ENCODE assay signal across 8 cellular contexts in the genomic region with DNA sequence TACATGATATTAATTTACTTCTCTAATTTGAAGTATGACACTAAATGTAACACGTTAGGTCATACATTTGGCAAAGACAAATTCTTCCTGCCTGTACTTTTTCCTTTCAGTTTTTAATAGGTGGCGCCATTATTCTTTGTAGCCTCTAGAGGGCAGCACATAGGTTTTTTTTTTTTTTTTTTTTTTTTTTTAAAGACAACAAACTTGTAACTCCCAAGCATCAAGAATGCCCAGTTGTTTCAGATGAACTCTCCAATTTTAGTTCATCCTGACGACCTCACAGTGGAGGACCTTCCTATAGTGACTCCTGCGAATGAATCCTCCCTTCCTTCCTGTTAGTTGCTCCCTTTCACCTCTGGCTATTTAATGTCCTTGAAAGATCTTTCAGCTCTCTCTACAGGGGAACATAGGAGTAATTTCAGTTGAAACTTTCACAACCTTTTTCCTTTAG.
DNase-seq lines count a peak whose midpoint lies in the region; ATAC-seq and TF ChIP-seq lines count a peak whose summit lies in the region.

No MANE protein-coding gene starts in this region.

- peak overlapping the region in 1 of 8 donors; percentile 52 for H3K27ac Mint-ChIP-seq in CD8-positive, alpha-beta memory T cell

- H3F3A ChIP-seq in smooth muscle cell (ENCODE audit: low read depth), result no peaks in the 10 kb centered on the region

- POLR2A ChIA-PET in CD8-positive, alpha-beta memory T cell (lab: Charles Lee), result no interaction called here

- no peaks in the 10 kb centered on the region for H3K27me3 ChIP-seq in CD8-positive, alpha-beta memory T cell (ENCODE audit: insufficient read depth, low read length, poor library complexity, severe bottlenecking)
- H3K27me3 ChIP-seq in adrenal gland (no peaks in the 10 kb centered on the region), smooth muscle cell (ENCODE audit: low read depth) (no peaks in the 10 kb centered on the region)

- H3K4me3 Mint-ChIP-seq in CD8-positive, alpha-beta memory T cell, result peak overlapping the region; percentile 2 to 73 (median 52)

- TF ChIP-seq CTCF in adrenal gland (IDR thresholded peaks at IDR 0.05), result peak; percentile 31 to 74 (median 53)
- TF ChIP-seq CTCF in smooth muscle cell (IDR thresholded peaks at IDR 0.05; ENCODE audit: borderline replicate concordance, insufficient read depth, poor library complexity, severe bottlenecking), result peak; percentile 58

- H3K4me1 ChIP-seq in CD8-positive, alpha-beta memory T cell (ENCODE audit: insufficient read depth, low read length), result no peaks in the 10 kb centered on the region
- H3K4me1 ChIP-seq in adrenal gland (replicated peaks in 1 of 2) (peaks cover 0 to 6% of the 10 kb centered on the region in 2 donors), smooth muscle cell (ENCODE audit: low read depth) (no peaks in the 10 kb centered on the region)

- no peak overlapping the region for H3K9ac ChIP-seq in smooth muscle cell (ENCODE audit: low read depth)

- H4K20me1 ChIP-seq in smooth muscle cell (ENCODE audit: low read depth), result no peaks in the 10 kb centered on the region

- TF ChIP-seq POLR2A in adrenal gland (IDR thresholded peaks at IDR 0.05), result no peak

- H2AFZ ChIP-seq in smooth muscle cell (ENCODE audit: low read depth), result peak overlapping the region; percentile 71

- peak overlapping the region; percentile 68 for H3K4me2 ChIP-seq in smooth muscle cell

- H3K27me3 Mint-ChIP-seq in CD8-positive, alpha-beta memory T cell, result peaks cover 2 to 5% of the 10 kb centered on the region in 2 donors

- no peaks in the 10 kb centered on the region for H3K36me3 ChIP-seq in CD8-positive, alpha-beta memory T cell (ENCODE audit: insufficient read depth, low read length)
- no peaks in the 10 kb centered on the region for H3K36me3 ChIP-seq in adrenal gland (replicated peaks in 1 of 2)
- no peaks in the 10 kb centered on the region for H3K36me3 ChIP-seq in smooth muscle cell (ENCODE audit: low read depth)

- H3K79me2 ChIP-seq in smooth muscle cell (ENCODE audit: low read depth), result no peaks in the 10 kb centered on the region

- H3K4me1 Mint-ChIP-seq in CD8-positive, alpha-beta memory T cell, result peaks cover 3 to 17% (median 13%) of the 10 kb centered on the region in 3 donors

- ATAC-seq in GM21360 (IDR thresholded peaks at IDR 0.05; ENCODE audit: unreplicated experiment) (peak; percentile 41), left ventricle myocardium superior (peak; percentile 41), GM19452 (IDR thresholded peaks at IDR 0.05; ENCODE audit: unreplicated experiment) (no peak)

- H3K4me3 ChIP-seq in CD8-positive, alpha-beta memory T cell (ENCODE audit: low read length), result no peak overlapping the region
- H3K4me3 ChIP-seq in adrenal gland, result peak overlapping the region in 1 of 4 donors; percentile 6
- no peak overlapping the region for H3K4me3 ChIP-seq in smooth muscle cell

- WGBS in adrenal gland, 4 donors, result 0 to 4% (median 2%) methylated on average over 4 of the region's 4 CpGs
- WGBS in smooth muscle cell (ENCODE audit: low lambda C conversion rate), result 6% methylated on average over 4 of the region's 4 CpGs

- no peaks in the 10 kb centered on the region for H3K9me3 Mint-ChIP-seq in CD8-positive, alpha-beta memory T cell

- H3K27ac ChIP-seq in CD8-positive, alpha-beta memory T cell (ENCODE audit: low read depth, low read length), result no peak overlapping the region
- H3K27ac ChIP-seq in adrenal gland (no peak overlapping the region), smooth muscle cell (ENCODE audit: low read depth) (no peak overlapping the region)

- H3K36me3 Mint-ChIP-seq in CD8-positive, alpha-beta memory T cell, result no peaks in the 10 kb centered on the region

- intact Hi-C loops in adrenal gland (cut with DNase I) (loop anchor here (10.0 kb wide), 2 partner anchors 219 to 309 kb away; no protein-coding TSS in a partner anchor), left ventricle myocardium superior (cut with micrococcal nuclease) (loop anchor here (10.0 kb wide), 2 partner anchors 139 to 309 kb away; a partner anchor contains a TSS)

- no peaks in the 10 kb centered on the region for H3K9me3 ChIP-seq in CD8-positive, alpha-beta memory T cell (ENCODE audit: low read length)
- H3K9me3 ChIP-seq in adrenal gland (replicated peaks in 1 of 3), result no peaks in the 10 kb centered on the region
- no peaks in the 10 kb centered on the region for H3K9me3 ChIP-seq in smooth muscle cell (replicated peaks; ENCODE audit: low read depth)

- DNase-seq in CD8-positive, alpha-beta memory T cell, result peak in 2 of 5 donors; percentile 8 to 14
- peak; percentile 33 for DNase-seq in NCI-H2196 treated with DMSO at 0.1 percent for 48 hours (lab: John Stamatoyannopoulos, UW; ENCODE audit: unreplicated experiment)
- no peak for DNase-seq in adrenal gland
- DNase-seq in left ventricle myocardium superior, result no peak
- no peak for DNase-seq in smooth muscle cell (lab: John Stamatoyannopoulos, UW; ENCODE audit: unreplicated experiment)
- no peak for DNase-seq in activated CD8-positive, alpha-beta memory T cell treated with anti-CD3 and anti-CD28 coated beads for 24 hours

- CTCF ChIA-PET in CD8-positive, alpha-beta memory T cell (lab: Charles Lee), result interaction anchor here (0.8 to 0.9 kb wide), 2 partner anchors 36 to 310 kb away, joined by 3 read pairs; no protein-coding TSS in a partner anchor
